8 cellular contexts compared by ENCODE assay signal in genomic region chr17:49230636-49231562, GRCh38. TPM values are rescaled to one million over a fixed set of nuclear protein-coding genes. Genes with fewer than 3 reads are reported as not detected.
DNase-seq lines count a peak whose midpoint lies in the region; ATAC-seq and TF ChIP-seq lines count a peak whose summit lies in the region.

Gene PHOSPHO1, minus strand, starts transcription at chr17:49230787. Its CDS starts 4,096 bp downstream, at chr17:49226691.

- peak within 1 kb of the TSS; percentile 85 for H3K4me3 ChIP-seq in choroid plexus epithelial cell (ENCODE audit: low read depth, low read length)

- DNase-seq in 8988T (peak; percentile 92), NCI-H345 (lab: John Stamatoyannopoulos, UW) (peak; percentile 79), choroid plexus epithelial cell (ENCODE audit: low read depth) (peak; percentile 85), left lobe of liver (ENCODE audit: low spot score) (peak; percentile 77)
- peak; percentile 73 to 77 for DNase-seq in activated CD4-positive, alpha-beta T cell treated with anti-CD3 and anti-CD28 coated beads for 24 hours (ENCODE audit: low read depth in 2 of 2)
- DNase-seq in stimulated activated CD4-positive, alpha-beta T cell treated with anti-CD3 and anti-CD28 coated beads, Interleukin-1b, Interleukin-23, amount 100 ng/mL, for 48 hours, result peak; percentile 83

- no peak for TF ChIP-seq CTCF in choroid plexus epithelial cell (conservative IDR thresholded peaks at IDR 0.05; ENCODE audit: low read depth, low read length)

- ATAC-seq in GM18517 (IDR thresholded peaks at IDR 0.05; ENCODE audit: unreplicated experiment) (peak; percentile 56), HG03095 (IDR thresholded peaks at IDR 0.05; ENCODE audit: unreplicated experiment) (peak; percentile 95), left lobe of liver (peak; percentile 75)

RNA-seq across cellular contexts. Expression of gene PHOSPHO1, which starts in this region (rescaled TPM):
- 0.28 TPM for total RNA-seq in left lobe of liver

Comparison
In these comparisons a context has a peak if more than half of its experiments do, and no peak if none do; other contexts are left out.
1. Peak in every context shown above with its lines: DNase-seq, ATAC-seq and H3K4me3 ChIP-seq.
2. Peak in DNase-seq and ATAC-seq in left lobe of liver; RNA of the gene not detected or under 1 TPM.